1 cellular context compared by ENCODE assay signal in the genomic region with DNA sequence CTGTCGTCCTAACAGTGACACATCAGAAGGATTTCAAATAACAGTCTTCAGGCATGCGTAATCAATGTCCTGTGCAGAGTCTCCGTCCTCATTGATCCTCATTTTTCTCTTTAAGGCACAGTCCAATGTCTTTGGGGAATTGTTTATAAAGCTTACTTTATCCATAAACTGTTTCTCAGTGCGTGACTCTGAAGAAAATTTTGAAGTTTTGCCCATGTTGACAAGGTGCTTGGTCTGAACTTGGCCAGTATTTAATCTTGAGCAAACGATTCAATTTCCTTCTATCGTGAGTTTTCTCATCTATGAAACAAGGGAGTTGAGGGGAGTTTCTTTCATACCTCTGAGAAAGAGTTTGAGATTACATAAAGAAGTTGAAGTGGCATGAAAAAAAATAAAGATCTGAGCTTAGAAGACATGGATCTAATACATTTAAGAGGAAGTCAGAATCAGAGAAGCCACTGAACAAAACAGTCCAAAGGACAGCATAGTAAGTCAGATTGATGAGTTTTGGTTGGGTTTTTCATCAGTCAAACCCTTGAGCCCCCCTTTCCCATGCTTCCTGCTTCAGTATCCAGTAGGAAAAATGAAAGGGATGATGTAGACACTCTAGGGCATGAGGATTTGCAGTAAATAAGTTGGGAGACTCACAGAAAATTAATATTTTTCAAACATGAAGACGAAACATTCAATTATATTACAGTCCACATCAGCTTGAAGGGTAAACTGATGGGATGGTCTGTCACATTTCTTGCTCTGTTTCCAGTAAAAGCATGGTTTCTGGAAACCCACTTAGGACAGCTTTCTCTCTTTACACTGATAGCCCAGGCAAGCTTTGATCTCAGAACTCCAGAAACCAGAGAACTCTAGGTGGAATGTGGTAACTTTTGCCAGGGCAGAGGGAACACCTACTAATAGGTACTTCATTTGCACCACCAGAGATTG.
TF ChIP-seq lines count a peak whose summit lies in the region.

No MANE protein-coding gene starts in this region.

TF ChIP-seq in endothelial cell of umbilical vein, 7 proteins besides CTCF, POLR2A, EP300 and RAD21:
- TF ChIP-seq, protein P1, sequence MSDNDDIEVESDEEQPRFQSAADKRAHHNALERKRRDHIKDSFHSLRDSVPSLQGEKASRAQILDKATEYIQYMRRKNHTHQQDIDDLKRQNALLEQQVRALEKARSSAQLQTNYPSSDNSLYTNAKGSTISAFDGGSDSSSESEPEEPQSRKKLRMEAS (IDR thresholded peaks at IDR 0.05; ENCODE audit: insufficient read depth, insufficient read length), result no peak
- TF ChIP-seq FOS (IDR thresholded peaks at IDR 0.05; ENCODE audit: borderline replicate concordance, insufficient read depth, low read length), result peak; percentile 5
- TF ChIP-seq POLR2AphosphoS5 (IDR thresholded peaks at IDR 0.05; ENCODE audit: insufficient read depth, low read depth, low read length), result peak; percentile 87
- TF ChIP-seq EZH2 (IDR thresholded peaks at IDR 0.05; ENCODE audit: borderline replicate concordance, low read depth, low read length, severe bottlenecking), result no peak
- no peak for TF ChIP-seq JUN (IDR thresholded peaks at IDR 0.05; ENCODE audit: borderline replicate concordance, insufficient read depth, insufficient read length, low read depth)
- TF ChIP-seq GATA2 (IDR thresholded peaks at IDR 0.05; ENCODE audit: insufficient read depth, insufficient read length, low read depth, low read length), result peak; percentile 19
- TF ChIP-seq MYC (IDR thresholded peaks at IDR 0.05; ENCODE audit: low read depth, low read length), result no peak
